In genomic region chr9:132885691-132886357, GRCh38 we compare ENCODE assay signal across 1 cellular context.
TF ChIP-seq lines count a peak whose summit lies in the region.

No MANE protein-coding gene starts in this region.

TF ChIP-seq in HepG2, 621 proteins besides CTCF, POLR2A, EP300 and RAD21:
- peak; percentile 92 for TF ChIP-seq ZSCAN25 (CRISPR knock-in tag; IDR thresholded peaks at IDR 0.05)
- no peak for TF ChIP-seq RNF2 (conservative IDR thresholded peaks at IDR 0.05; ENCODE audit: low read depth)
- peak; percentile 12; the same call in 1 of the 2 replicates for TF ChIP-seq CEBPB (IDR thresholded peaks at IDR 0.05; ENCODE audit: borderline replicate concordance, low read depth, low read length)
- TF ChIP-seq, protein P1, sequence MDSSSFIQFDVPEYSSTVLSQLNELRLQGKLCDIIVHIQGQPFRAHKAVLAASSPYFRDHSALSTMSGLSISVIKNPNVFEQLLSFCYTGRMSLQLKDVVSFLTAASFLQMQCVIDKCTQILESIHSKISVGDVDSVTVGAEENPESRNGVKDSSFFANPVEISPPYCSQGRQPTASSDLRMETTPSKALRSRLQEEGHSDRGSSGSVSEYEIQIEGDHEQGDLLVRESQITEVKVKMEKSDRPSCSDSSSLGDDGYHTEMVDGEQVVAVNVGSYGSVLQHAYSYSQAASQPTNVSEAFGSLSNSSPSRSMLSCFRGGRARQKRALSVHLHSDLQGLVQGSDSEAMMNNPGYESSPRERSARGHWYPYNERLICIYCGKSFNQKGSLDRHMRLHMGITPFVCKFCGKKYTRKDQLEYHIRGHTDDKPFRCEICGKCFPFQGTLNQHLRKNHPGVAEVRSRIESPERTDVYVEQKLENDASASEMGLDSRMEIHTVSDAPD (CRISPR knock-in tag; IDR thresholded peaks at IDR 0.05), result no peak
- TF ChIP-seq ARHGAP35 (CRISPR knock-in tag; IDR thresholded peaks at IDR 0.05; ENCODE audit: borderline replicate concordance), result no peak
- TF ChIP-seq PAXIP1 (CRISPR knock-in tag; conservative IDR thresholded peaks at IDR 0.05), result peak; percentile 54
- peak in 1 of 2 experiments; percentile 30; a peak in 1 of 4 replicates for TF ChIP-seq ATF4 (CRISPR knock-in tag; IDR thresholded peaks at IDR 0.05)
- 0 out of 2 replicates have a peak, but pooled peaks have one; percentile 43 for TF ChIP-seq FOXA3 (CRISPR knock-in tag; IDR thresholded peaks at IDR 0.05)
- 0 out of 2 replicates have a peak, but pooled peaks have one; percentile 20 for TF ChIP-seq CEBPG (CRISPR knock-in tag; IDR thresholded peaks at IDR 0.05)
- TF ChIP-seq GATAD2A (CRISPR knock-in tag; IDR thresholded peaks at IDR 0.05), result 0 out of 2 replicates have a peak, but pooled peaks have one; percentile 20
- no peak for TF ChIP-seq ZHX1 (CRISPR knock-in tag; IDR thresholded peaks at IDR 0.05; ENCODE audit: low read depth)
- TF ChIP-seq ZFP1 (CRISPR knock-in tag; IDR thresholded peaks at IDR 0.05), result no peak
- peak; percentile 62; the same call in 1 of the 2 replicates for TF ChIP-seq PATZ1 (CRISPR knock-in tag; IDR thresholded peaks at IDR 0.05)
- peak; percentile 48 for TF ChIP-seq HNF4A (CRISPR knock-in tag; IDR thresholded peaks at IDR 0.05)
- TF ChIP-seq ZNF281 (CRISPR knock-in tag; IDR thresholded peaks at IDR 0.05; ENCODE audit: borderline replicate concordance), result peak; percentile 53; the same call in 1 of the 2 replicates
- no peak for TF ChIP-seq ATF7 (IDR thresholded peaks at IDR 0.05)
- TF ChIP-seq ATF7 (CRISPR knock-in tag; IDR thresholded peaks at IDR 0.05), result no peak
- no peak for TF ChIP-seq FOXA1 (IDR thresholded peaks at IDR 0.05)
- TF ChIP-seq FOXA1 (CRISPR knock-in tag; IDR thresholded peaks at IDR 0.05), result peak; percentile 63
TF ChIP-seq in HepG2: peak in this region for 11.
